Comparison of ENCODE assay signal across 16 cellular contexts in the genomic region with DNA sequence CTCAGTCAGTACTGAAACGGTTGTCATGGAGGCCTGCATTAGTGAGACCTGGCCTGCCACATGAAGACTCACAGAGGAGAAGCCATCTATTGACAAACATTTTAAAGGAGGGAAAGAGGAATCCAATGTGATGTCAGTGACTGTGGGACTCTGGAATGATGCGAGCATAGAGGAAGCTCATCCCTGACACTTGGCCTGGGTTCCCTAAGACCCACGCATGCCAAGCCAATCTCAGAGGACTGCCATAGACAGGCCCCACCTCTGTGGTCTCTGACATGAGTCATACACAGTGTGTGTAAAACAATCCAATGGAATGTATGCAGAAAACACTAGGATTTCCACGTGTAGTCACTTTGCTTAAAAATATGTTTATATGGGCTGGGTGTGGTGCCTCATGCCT. TPM values are rescaled to one million over a fixed set of nuclear protein-coding genes. Genes with fewer than 3 reads are reported as not detected.
A peak's percentile ranks its signal among the peaks of the same experiment; 100 is the strongest.
DNase-seq lines count a peak whose midpoint lies in the region; ATAC-seq and TF ChIP-seq lines count a peak whose summit lies in the region.
"Had no signal": no experiment of that assay in that cellular context is flagged by ENCODE, and none has a peak within 500 bp of the region (broad histone marks: within the 10 kb centered on the region; RNA-seq: fewer than 3 reads in every experiment).

No MANE protein-coding gene starts in this region.

- H4K20me1 ChIP-seq in PC-3 (ENCODE audit: low read length), result no peaks in the 10 kb centered on the region

- no peaks in the 10 kb centered on the region for H3K27me3 ChIP-seq in PC-3 (ENCODE audit: low read length)
- H3K27me3 ChIP-seq in endodermal cell (ENCODE audit: control insufficient read depth, insufficient read depth, low read length, poor library complexity, severe bottlenecking), result peaks cover 18% of the 10 kb centered on the region

- 88 to 89% methylated on average over 4 of the region's 4 CpGs for WGBS in endodermal cell (ENCODE audit: insufficient coverage in 1 of 2, insufficient read length in 1 of 2), 2 experiments

- H3K4me1 ChIP-seq in PC-3 (ENCODE audit: insufficient read depth, low read length) (peaks cover 6% of the 10 kb centered on the region), endodermal cell (ENCODE audit: control insufficient read depth, insufficient read depth, low read length) (no peaks in the 10 kb centered on the region)

- no peaks in the 10 kb centered on the region for H3K79me2 ChIP-seq in PC-3 (ENCODE audit: low read length)

- H3K36me3 ChIP-seq in PC-3 (ENCODE audit: low read depth, low read length), result no peaks in the 10 kb centered on the region
- H3K36me3 ChIP-seq in endodermal cell (ENCODE audit: control insufficient read depth, insufficient read depth, low read length), result no peaks in the 10 kb centered on the region

- no TSS peak for BruUV-seq in PC-3 (replicated peaks; lab: Mats Ljungman, UMichigan)

- H3K27me3 Mint-ChIP-seq in endodermal cell (ENCODE audit: insufficient read depth), result no peaks in the 10 kb centered on the region
- H3K27me3 Mint-ChIP-seq in nephron progenitor cell (ENCODE audit: low read depth, poor library complexity), result no peaks in the 10 kb centered on the region
- H3K27me3 Mint-ChIP-seq: activated CD8-positive, alpha-beta T cell treated with anti-CD3 and anti-CD28 coated beads for 36 hours; activated naive CD4-positive, alpha-beta T cell treated with anti-CD3 and anti-CD28 coated beads, Interleukin-2, amount 50 U/mL, for 24 hours; CD8-positive, alpha-beta memory T cell; stimulated activated naive CD8-positive, alpha-beta T cell treated with anti-CD3 and anti-CD28 coated beads, Interleukin-15, Interleukin-2, amounts not matched to agents 100 ng/mL and 50 ng/mL, for 24 hours; T-helper 17 cell had no signal

- intact Hi-C loops in PC-3 (cut with micrococcal nuclease), result no loop called here

- H3K4me3 ChIP-seq in PC-3 (ENCODE audit: low read length) (no peak overlapping the region), endodermal cell (ENCODE audit: low read length) (no peak overlapping the region)

- H3K36me3 Mint-ChIP-seq in endodermal cell (ENCODE audit: low read depth) (peaks cover 25% of the 10 kb centered on the region), nephron progenitor cell (ENCODE audit: low read depth) (peaks cover 16% of the 10 kb centered on the region)

- H3F3A ChIP-seq in PC-3 (ENCODE audit: low read length, unreplicated experiment), result no peaks in the 10 kb centered on the region

- no peak overlapping the region for H2AFZ ChIP-seq in PC-3 (ENCODE audit: low read length)

- H3K9me3 ChIP-seq in PC-3 (ENCODE audit: low read length) (no peaks in the 10 kb centered on the region), endodermal cell (ENCODE audit: control insufficient read depth, low read length) (no peaks in the 10 kb centered on the region)

- H3K4me2 ChIP-seq in PC-3 (ENCODE audit: low read length), result no peak overlapping the region

- H3K27ac ChIP-seq in PC-3 (ENCODE audit: low read length) (no peak overlapping the region), endodermal cell (ENCODE audit: low read depth, low read length) (no peak overlapping the region)

- peak; percentile 83 for ATAC-seq in PC-3
- ATAC-seq: activated CD8-positive, alpha-beta T cell treated with anti-CD3 and anti-CD28 coated beads for 36 hours; T-helper 17 cell had no signal

- CTCF ChIA-PET in PC-3 (lab: Charles Lee), result interaction anchor here (0.6 kb wide), 1 partner anchor 173 kb away, joined by 15 read pairs; no protein-coding TSS in a partner anchor

- TF ChIP-seq CTCF in PC-3 (conservative IDR thresholded peaks at IDR 0.05; ENCODE audit: low read depth, low read length) (no peak), endodermal cell (conservative IDR thresholded peaks at IDR 0.05) (no peak), nephron progenitor cell (IDR thresholded peaks at IDR 0.05) (no peak)

- H3K4me1 Mint-ChIP-seq in endodermal cell (peaks cover 16% of the 10 kb centered on the region), nephron progenitor cell (peaks cover 12% of the 10 kb centered on the region)

- H3K4me3 Mint-ChIP-seq in endodermal cell (no peak overlapping the region), nephron progenitor cell (no peak overlapping the region)
- H3K4me3 Mint-ChIP-seq: activated CD8-positive, alpha-beta T cell treated with anti-CD3 and anti-CD28 coated beads for 36 hours; activated naive CD4-positive, alpha-beta T cell treated with anti-CD3 and anti-CD28 coated beads, Interleukin-2, amount 50 U/mL, for 24 hours; CD8-positive, alpha-beta memory T cell; stimulated activated naive CD8-positive, alpha-beta T cell treated with anti-CD3 and anti-CD28 coated beads, Interleukin-15, Interleukin-2, amounts not matched to agents 100 ng/mL and 50 ng/mL, for 24 hours; T-helper 17 cell had no signal

- H3K27ac Mint-ChIP-seq in endodermal cell (peak overlapping the region; percentile 30), nephron progenitor cell (peak overlapping the region; percentile 50)
- H3K27ac Mint-ChIP-seq: activated CD8-positive, alpha-beta T cell treated with anti-CD3 and anti-CD28 coated beads for 36 hours; activated naive CD4-positive, alpha-beta T cell treated with anti-CD3 and anti-CD28 coated beads, Interleukin-2, amount 50 U/mL, for 24 hours; stimulated activated naive CD8-positive, alpha-beta T cell treated with anti-CD3 and anti-CD28 coated beads, Interleukin-15, Interleukin-2, amounts not matched to agents 100 ng/mL and 50 ng/mL, for 24 hours; T-helper 17 cell had no signal

- POLR2A ChIA-PET in PC-3 (lab: Charles Lee; ENCODE audit: unreplicated experiment), result no interaction called here

- H3K9ac ChIP-seq in PC-3 (ENCODE audit: low read length) (no peak overlapping the region), endodermal cell (ENCODE audit: extremely low read depth, low read length, poor library complexity, severe bottlenecking) (no peak overlapping the region)

- H3K9me3 Mint-ChIP-seq in endodermal cell, result no peaks in the 10 kb centered on the region
- no peaks in the 10 kb centered on the region for H3K9me3 Mint-ChIP-seq in nephron progenitor cell
- H3K9me3 Mint-ChIP-seq: activated CD8-positive, alpha-beta T cell treated with anti-CD3 and anti-CD28 coated beads for 36 hours; activated naive CD4-positive, alpha-beta T cell treated with anti-CD3 and anti-CD28 coated beads, Interleukin-2, amount 50 U/mL, for 24 hours; CD8-positive, alpha-beta memory T cell; stimulated activated naive CD8-positive, alpha-beta T cell treated with anti-CD3 and anti-CD28 coated beads, Interleukin-15, Interleukin-2, amounts not matched to agents 100 ng/mL and 50 ng/mL, for 24 hours had no signal

- peak; percentile 89 for DNase-seq in EL
- peak; percentile 58 for DNase-seq in PC-3
- DNase-seq in endodermal cell, result no peak
- no peak for DNase-seq in nephron progenitor cell
- DNase-seq in AML-193 (lab: John Stamatoyannopoulos, UW), result no peak
- DNase-seq in DMS153 treated with DMSO at 0.1 percent for 48 hours (lab: John Stamatoyannopoulos, UW; ENCODE audit: unreplicated experiment), result no peak
- no peak for DNase-seq in NCI-H2029 (lab: John Stamatoyannopoulos, UW)
- DNase-seq in stimulated activated CD8-positive, alpha-beta memory T cell treated with anti-CD3 and anti-CD28 coated beads, Interleukin-4, amount 100 ng/mL, for 48 hours, result no peak
- DNase-seq: activated CD8-positive, alpha-beta T cell treated with anti-CD3 and anti-CD28 coated beads for 36 hours; CD8-positive, alpha-beta memory T cell; KBM-7; NCI-H1930; posterior cingulate gyrus; T-helper 17 cell had no signal

- H3K9me2 ChIP-seq in PC-3 (replicated peaks; ENCODE audit: low read length), result no peaks in the 10 kb centered on the region

RNA-seq across cellular contexts. Expression of gene DPY19L3, which starts 7.8 kb away (rescaled TPM):
- 4.0 and 4.4 TPM in 2 replicates for total RNA-seq in PC-3 (2014; rRNA removed)
- 100 to 1,000 TPM in 1 of 2 donors, 10 to 100 TPM in 1; 86.5 to 112 TPM for total RNA-seq in endodermal cell
- 55.9 TPM for polyA plus RNA-seq in endodermal cell (2013, experiment 1 of 2)
- 50.1 TPM for polyA plus RNA-seq in endodermal cell (2013, experiment 2 of 2)

RNA-seq across cellular contexts. Expression of gene ZNF507, which starts 52.3 kb away (rescaled TPM):
- total RNA-seq in PC-3 (2014; rRNA removed) (4.9 and 7.1 TPM in 2 replicates), endodermal cell (10 to 100 TPM; 28.0 to 32.5 TPM)
- polyA plus RNA-seq in endodermal cell (2013, experiment 1 of 2), result 22.0 TPM
- polyA plus RNA-seq in endodermal cell (2013, experiment 2 of 2), result 21.6 TPM

Comparison
In these comparisons a context has a peak if more than half of its experiments do, and no peak if none do; other contexts are left out.
1. DNase-seq: peak in EL (single experiment) and PC-3 (single experiment); none in endodermal cell (single experiment), nephron progenitor cell (single experiment), AML-193 (0 of 2), DMS153 treated with DMSO at 0.1 percent for 48 hours (single experiment), NCI-H2029 (single experiment) and stimulated activated CD8-positive, alpha-beta memory T cell treated with anti-CD3 and anti-CD28 coated beads, Interleukin-4, amount 100 ng/mL, for 48 hours (single experiment).
2. RNA of gene DPY19L3, which starts 7.8 kb away (total RNA-seq): 86.5 to 112 TPM in endodermal cell; 4.0 to 4.4 TPM in PC-3; every median in the first group is over 10 times any median in the second.